ENCODE assay signal across 17 cellular contexts in genomic region chr21:22855581-22855980, GRCh38.
DNase-seq lines count a peak whose midpoint lies in the region; ATAC-seq, FAIRE-seq and TF ChIP-seq lines count a peak whose summit lies in the region.
"Had no signal": no experiment of that assay in that cellular context is flagged by ENCODE, and none has a peak within 500 bp of the region (broad histone marks: within the 10 kb centered on the region; RNA-seq: fewer than 3 reads in every experiment).

No MANE protein-coding gene starts in this region.

- H3K4me3 ChIP-seq in LNCaP clone FGC (ENCODE audit: low read depth, low read length) (no peak overlapping the region), RWPE2 (ENCODE audit: severe bottlenecking) (no peak overlapping the region)
- H3K4me3 ChIP-seq: A549, SJCRH30 had no signal

- ATAC-seq in RWPE2 (ENCODE audit: low read depth) (peak; percentile 99), foreskin keratinocyte (peak; percentile 65), GM19397 (IDR thresholded peaks at IDR 0.05; ENCODE audit: unreplicated experiment) (no peak)
- ATAC-seq: A549 had no signal

- H3K27ac ChIP-seq in RWPE2 (ENCODE audit: poor library complexity, severe bottlenecking) (no peak overlapping the region), foreskin keratinocyte (no peak overlapping the region)
- H3K27ac ChIP-seq: A549, SJCRH30 had no signal

- no peaks in the 10 kb centered on the region for H3K36me3 ChIP-seq in RWPE2 (ENCODE audit: low read depth)
- H3K36me3 ChIP-seq: SJCRH30 had no signal

- FAIRE-seq in D721Med (lab: Jason Lieb, UNC): peak; percentile 69
- FAIRE-seq: A549, GM12892 had no signal

- DNase-seq in D721Med (ENCODE audit: insufficient read length, low spot score) (no peak), LNCaP clone FGC (ENCODE audit: low read depth) (peak; percentile 25), RWPE2 (ENCODE audit: low spot score) (no peak), foreskin keratinocyte (peak; percentile 42 to 63), NCI-H1436 treated with DMSO at 0.1 percent for 48 hours (lab: John Stamatoyannopoulos, UW) (no peak), NCI-H2029 treated with DMSO at 0.1 percent for 48 hours (lab: John Stamatoyannopoulos, UW) (no peak), NCI-H1092 treated with DMSO at 0.1 percent for 48 hours (lab: John Stamatoyannopoulos, UW) (no peak)
- DNase-seq: CD4-positive, alpha-beta T cell; KG1; NCI-H1436; NCI-H2029; NCI-H2171; NCI-H446 treated with DMSO at 0.1 percent for 48 hours; SJCRH30 had no signal

- no peaks in the 10 kb centered on the region for H3K9me3 ChIP-seq in RWPE2 (ENCODE audit: severe bottlenecking)
- H3K9me3 ChIP-seq: A549, SJCRH30 had no signal

- H3K27me3 ChIP-seq in RWPE2 (ENCODE audit: insufficient read depth, poor library complexity, severe bottlenecking) (no peaks in the 10 kb centered on the region), foreskin keratinocyte (no peaks in the 10 kb centered on the region)
- H3K27me3 ChIP-seq: SJCRH30 had no signal

- H3K4me1 ChIP-seq in RWPE2 (ENCODE audit: insufficient read depth, poor library complexity, severe bottlenecking): peaks cover 4% of the 10 kb centered on the region
- no peaks in the 10 kb centered on the region for H3K4me1 ChIP-seq in foreskin keratinocyte
- H3K4me1 ChIP-seq: A549, SJCRH30 had no signal

- TF ChIP-seq CTCF in D721Med (IDR thresholded peaks at IDR 0.05; ENCODE audit: insufficient read depth, missing control alignments) (no peak), LNCaP clone FGC (IDR thresholded peaks at IDR 0.05; ENCODE audit: control insufficient read depth, extremely low read depth, insufficient read depth) (no peak), RWPE2 (IDR thresholded peaks at IDR 0.05; ENCODE audit: poor library complexity, severe bottlenecking) (no peak), foreskin keratinocyte (conservative IDR thresholded peaks at IDR 0.05) (no peak)

Comparison
In these comparisons a context has a peak if more than half of its experiments do, and no peak if none do; other contexts are left out.
1. DNase-seq: peak in LNCaP clone FGC (single experiment) and foreskin keratinocyte (2 of 2); none in D721Med (single experiment), RWPE2 (single experiment), NCI-H1436 treated with DMSO at 0.1 percent for 48 hours (single experiment), NCI-H2029 treated with DMSO at 0.1 percent for 48 hours (single experiment) and NCI-H1092 treated with DMSO at 0.1 percent for 48 hours (single experiment).